16 cellular contexts compared by ENCODE assay signal in the genomic region with DNA sequence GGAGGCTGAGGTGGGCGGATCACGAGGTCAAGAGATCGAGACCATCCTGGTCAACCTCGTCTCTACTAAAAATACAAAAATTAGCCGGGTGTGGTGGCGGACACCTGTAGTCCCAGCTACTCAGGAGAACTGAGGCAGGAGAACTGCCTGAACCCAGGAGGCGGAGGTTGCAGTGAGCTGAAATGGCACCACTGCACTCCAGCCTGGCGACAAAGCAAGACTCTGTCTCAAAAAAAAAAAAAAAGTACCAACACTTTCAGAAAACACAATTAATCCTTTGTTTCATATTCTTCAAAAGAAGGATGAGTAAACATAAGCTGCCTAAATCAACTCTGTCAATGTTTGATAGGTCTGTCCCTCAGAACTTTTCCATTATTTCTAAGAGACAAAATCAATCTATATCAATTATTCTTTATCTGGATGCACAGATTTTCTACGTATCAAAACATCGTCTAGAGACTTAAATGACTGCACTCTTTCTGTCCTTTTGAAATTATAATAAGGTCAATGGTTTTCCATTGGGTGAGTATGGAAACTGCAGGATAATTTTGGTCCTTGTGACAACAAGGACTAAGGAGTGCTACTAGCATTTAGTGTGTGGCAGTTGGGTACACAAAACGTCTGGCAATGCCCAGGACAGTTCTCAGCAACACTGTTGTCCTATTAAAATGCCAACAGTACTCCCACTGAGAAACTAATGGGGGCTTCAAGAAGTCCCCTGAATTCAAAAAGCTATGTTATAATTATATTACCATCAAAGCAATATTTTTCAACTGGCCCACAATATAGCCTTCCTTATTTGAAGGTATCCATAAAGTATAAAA. TPM values are rescaled to one million over a fixed set of nuclear protein-coding genes. Genes with fewer than 3 reads are reported as not detected.
DNase-seq lines count a peak whose midpoint lies in the region; ATAC-seq and TF ChIP-seq lines count a peak whose summit lies in the region.
"Had no signal": no experiment of that assay in that cellular context is flagged by ENCODE, and none has a peak within 500 bp of the region (broad histone marks: within the 10 kb centered on the region; RNA-seq: fewer than 3 reads in every experiment).

No MANE protein-coding gene starts in this region.

- intact Hi-C loops in dorsolateral prefrontal cortex (cut with DNase I) (loop anchor here (5.0 kb wide), 2 partner anchors 37 to 53 kb away; no protein-coding TSS in a partner anchor), left colon (cut with DNase I, micrococcal nuclease) (no loop called here)
- intact Hi-C loops in activated T-helper 1 cell treated with anti-CD3 and anti-CD28 coated beads, Interleukin-12 subunit alpha, Interleukin-12 subunit beta, Interleukin-2, Interleukin-4 antibody, amounts not matched to agents 30 ng/mL and 10 ng/mL and 1 ng/mL, durations not matched to agents 14 hours and 24 hours and 36 hours (cut with micrococcal nuclease) = no loop called here

- peak; percentile 32 for ATAC-seq in left colon

- H3K27ac ChIP-seq in dorsolateral prefrontal cortex = peak overlapping the region in 57 of 59 donors; percentile 34 to 95 (median 81)

- no peaks in the 10 kb centered on the region for H3K27me3 Mint-ChIP-seq in activated T-helper 1 cell treated with anti-CD3 and anti-CD28 coated beads, Interleukin-12 subunit alpha, Interleukin-12 subunit beta, Interleukin-2, Interleukin-4 antibody, amounts not matched to agents 30 ng/mL and 10 ng/mL and 1 ng/mL, durations not matched to agents 14 hours and 24 hours and 36 hours (ENCODE audit: insufficient read depth)
- H3K27me3 Mint-ChIP-seq: B cell; CD4-positive, alpha-beta T cell had no signal

- DNase-seq in SW480 (ENCODE audit: low spot score) (peak; percentile 32), dorsolateral prefrontal cortex (no peak), left colon (no peak), superior temporal gyrus (ENCODE audit: extremely low spot score) (peak; percentile 63), NCI-H82 (lab: John Stamatoyannopoulos, UW) (no peak), HUDEP-2 (lab: John Stamatoyannopoulos, UW; ENCODE audit: unreplicated experiment in 76 of 76) (no peak), NK-92 (lab: John Stamatoyannopoulos, UW; ENCODE audit: unreplicated experiment) (no peak)
- DNase-seq in activated T-helper 1 cell treated with anti-CD3 and anti-CD28 coated beads, Interleukin-12 subunit alpha, Interleukin-12 subunit beta, Interleukin-2, Interleukin-4 antibody, amounts not matched to agents 30 ng/mL and 10 ng/mL and 1 ng/mL, durations not matched to agents 14 hours and 24 hours and 36 hours (ENCODE audit: low spot score) = no peak
- DNase-seq: C1 segment of cervical spinal cord; CD4-positive, alpha-beta T cell; DMS153; DMS79 treated with DMSO at 0.1 percent for 48 hours; EL; GDM1 had no signal

- H3K27me3 ChIP-seq in dorsolateral prefrontal cortex = no peaks in the 10 kb centered on the region

- H3K4me3 ChIP-seq in dorsolateral prefrontal cortex = peak overlapping the region in 2 of 59 donors; percentile 17 to 24
- H3K4me3 ChIP-seq: HAP-1 had no signal

- TF ChIP-seq CTCF in dorsolateral prefrontal cortex (IDR thresholded peaks at IDR 0.05 in 54 of 56, conservative IDR thresholded peaks at IDR 0.05 in 2 of 56; ENCODE audit: low read depth in 1 of 56, partially characterized antibody in 56 of 56) = peak in 1 of 56 donors; percentile 22

- H3K9me3 Mint-ChIP-seq in activated T-helper 1 cell treated with anti-CD3 and anti-CD28 coated beads, Interleukin-12 subunit alpha, Interleukin-12 subunit beta, Interleukin-2, Interleukin-4 antibody, amounts not matched to agents 30 ng/mL and 10 ng/mL and 1 ng/mL, durations not matched to agents 14 hours and 24 hours and 36 hours = no peaks in the 10 kb centered on the region
- H3K9me3 Mint-ChIP-seq: CD4-positive, alpha-beta T cell had no signal

- H3K4me1 Mint-ChIP-seq in activated T-helper 1 cell treated with anti-CD3 and anti-CD28 coated beads, Interleukin-12 subunit alpha, Interleukin-12 subunit beta, Interleukin-2, Interleukin-4 antibody, amounts not matched to agents 30 ng/mL and 10 ng/mL and 1 ng/mL, durations not matched to agents 14 hours and 24 hours and 36 hours (ENCODE audit: low read depth) = no peaks in the 10 kb centered on the region
- H3K4me1 Mint-ChIP-seq: B cell had no signal

- H3K27ac Mint-ChIP-seq in activated T-helper 1 cell treated with anti-CD3 and anti-CD28 coated beads, Interleukin-12 subunit alpha, Interleukin-12 subunit beta, Interleukin-2, Interleukin-4 antibody, amounts not matched to agents 30 ng/mL and 10 ng/mL and 1 ng/mL, durations not matched to agents 14 hours and 24 hours and 36 hours = no peak overlapping the region
- H3K27ac Mint-ChIP-seq: B cell; CD4-positive, alpha-beta T cell had no signal

- peaks cover 21% of the 10 kb centered on the region for H3K36me3 Mint-ChIP-seq in activated T-helper 1 cell treated with anti-CD3 and anti-CD28 coated beads, Interleukin-12 subunit alpha, Interleukin-12 subunit beta, Interleukin-2, Interleukin-4 antibody, amounts not matched to agents 30 ng/mL and 10 ng/mL and 1 ng/mL, durations not matched to agents 14 hours and 24 hours and 36 hours (ENCODE audit: low read depth)

- H3K4me3 Mint-ChIP-seq in activated T-helper 1 cell treated with anti-CD3 and anti-CD28 coated beads, Interleukin-12 subunit alpha, Interleukin-12 subunit beta, Interleukin-2, Interleukin-4 antibody, amounts not matched to agents 30 ng/mL and 10 ng/mL and 1 ng/mL, durations not matched to agents 14 hours and 24 hours and 36 hours = no peak overlapping the region
- H3K4me3 Mint-ChIP-seq: B cell; CD4-positive, alpha-beta T cell had no signal

RNA-seq across cellular contexts. Expression of a gene that starts 40.7 kb away (rescaled TPM):
- total RNA-seq in dorsolateral prefrontal cortex = 100 to 1,000 TPM in 15 of 120 experiments, 10 to 100 TPM in 105; 38.8 to 131 (median 83.4) TPM
- total RNA-seq in left colon = 10 to 100 TPM; 30.9 to 46.0 TPM
- total RNA-seq in activated T-helper 1 cell treated with anti-CD3 and anti-CD28 coated beads, Interleukin-12 subunit alpha, Interleukin-12 subunit beta, Interleukin-2, Interleukin-4 antibody, amounts not matched to agents 30 ng/mL and 10 ng/mL and 1 ng/mL, durations not matched to agents 14 hours and 24 hours and 36 hours = 35.3 and 35.6 TPM in 2 replicates

Comparison
In these comparisons a context has a peak if more than half of its experiments do, and no peak if none do; other contexts are left out.
1. DNase-seq: peak in SW480 (single experiment) and superior temporal gyrus (single experiment); none in dorsolateral prefrontal cortex (0 of 10), left colon (0 of 2), NCI-H82 (single experiment), HUDEP-2 (0 of 76), NK-92 (single experiment) and activated T-helper 1 cell treated with anti-CD3 and anti-CD28 coated beads, Interleukin-12 subunit alpha, Interleukin-12 subunit beta, Interleukin-2, Interleukin-4 antibody, amounts not matched to agents 30 ng/mL and 10 ng/mL and 1 ng/mL, durations not matched to agents 14 hours and 24 hours and 36 hours (single experiment).
2. intact Hi-C loops: an anchor here in dorsolateral prefrontal cortex (5.0 kb wide); none called in left colon and activated T-helper 1 cell treated with anti-CD3 and anti-CD28 coated beads, Interleukin-12 subunit alpha, Interleukin-12 subunit beta, Interleukin-2, Interleukin-4 antibody, amounts not matched to agents 30 ng/mL and 10 ng/mL and 1 ng/mL, durations not matched to agents 14 hours and 24 hours and 36 hours.